15 cellular contexts compared by ENCODE assay signal in the genomic region with DNA sequence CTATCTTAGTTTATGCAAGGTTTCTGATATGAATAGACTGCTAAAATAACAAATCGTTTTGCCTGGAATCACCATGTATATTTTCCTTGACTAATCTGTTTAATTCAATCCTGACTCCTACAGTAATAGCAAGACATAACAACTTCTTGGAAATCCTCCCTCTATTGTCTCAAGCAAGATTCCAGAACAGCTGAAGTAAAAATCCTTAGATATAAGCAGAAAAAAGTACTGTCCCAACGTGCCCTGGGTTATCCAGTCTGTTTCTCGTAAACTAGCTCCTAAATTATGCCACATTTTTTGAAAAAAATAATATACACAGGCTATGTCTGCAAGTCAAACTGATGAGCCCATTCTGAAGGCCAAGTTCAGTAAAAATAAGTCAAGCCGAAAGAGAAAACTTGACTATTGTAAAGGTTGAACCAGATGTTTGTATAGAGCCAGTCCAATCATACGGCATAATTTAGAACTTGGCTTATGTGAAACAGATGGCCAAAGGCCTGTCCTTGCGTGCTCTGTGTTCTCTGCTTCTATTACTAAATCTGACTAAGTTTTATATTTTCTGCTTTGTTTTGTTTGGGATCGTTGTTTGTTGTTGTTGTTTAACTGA.
"Had no signal": no experiment of that assay in that cellular context is flagged by ENCODE, and none has a peak within 500 bp of the region (broad histone marks: within the 10 kb centered on the region; RNA-seq: fewer than 3 reads in every experiment).

No MANE protein-coding gene starts in this region.

- H3K9me3 ChIP-seq: gastroesophageal sphincter, heart right ventricle, right atrium auricular region had no signal

- H3K4me3 ChIP-seq: gastroesophageal sphincter, heart right ventricle, right atrium auricular region, skin epidermis had no signal

- H3K4me1 ChIP-seq: heart right ventricle, right atrium auricular region had no signal

- H3K36me3 ChIP-seq: gastroesophageal sphincter, heart right ventricle, right atrium auricular region had no signal

- H3K27me3 ChIP-seq: gastroesophageal sphincter, heart right ventricle, right atrium auricular region had no signal

- DNase-seq: activated CD4-positive, alpha-beta T cell treated with anti-CD3 and anti-CD28 coated beads, Interleukin-2, amount 50 U/mL, for 4 hours; activated CD4-positive, CD25-positive, alpha-beta regulatory T cell treated with anti-CD3 and anti-CD28 coated beads, Interleukin-2, amount 50 U/mL, for 72 hours; activated naive CD4-positive, alpha-beta T cell treated with Interleukin-2 at 50 U/mL for 16 hours; activated naive CD8-positive, alpha-beta T cell treated with anti-CD3 and anti-CD28 coated beads, Interleukin-2, amount 50 U/mL, for 24 hours; caudate nucleus; heart right ventricle; left colon; mammary epithelial cell; nephron progenitor cell; stimulated activated CD4-positive, alpha-beta T cell treated with anti-CD3 and anti-CD28 coated beads, Interleukin-4, amount 100 ng/mL, for 24 hours; stimulated activated naive CD4-positive, alpha-beta T cell; trophoblast cell had no signal
